In genomic region chr14:70810621-70811020, GRCh38 we compare ENCODE assay signal across 12 cellular contexts. TPM values are rescaled to one million over a fixed set of nuclear protein-coding genes. Genes with fewer than 3 reads are reported as not detected.
DNase-seq lines count a peak whose midpoint lies in the region; ATAC-seq and TF ChIP-seq lines count a peak whose summit lies in the region.
"Had no signal": no experiment of that assay in that cellular context is flagged by ENCODE, and none has a peak within 500 bp of the region (broad histone marks: within the 10 kb centered on the region; RNA-seq: fewer than 3 reads in every experiment).

No MANE protein-coding gene starts in this region.

- H3K9ac ChIP-seq in ES-I3 (ENCODE audit: low read depth, low read length), result peak overlapping the region; percentile 70
- H3K9ac ChIP-seq in mucosa of rectum (ENCODE audit: low read depth in 1 of 2, low read length in 2 of 2), result no peak overlapping the region

- H3K36me3 ChIP-seq in ES-I3 (ENCODE audit: insufficient read depth, low read length), result no peaks in the 10 kb centered on the region
- H3K36me3 ChIP-seq in ectodermal cell (ENCODE audit: control insufficient read depth, insufficient read depth, low read length), result no peaks in the 10 kb centered on the region
- H3K36me3 ChIP-seq in mucosa of rectum (ENCODE audit: control insufficient read depth in 2 of 2, insufficient read depth in 2 of 2, low read length in 2 of 2), result no peaks in the 10 kb centered on the region
- H3K36me3 ChIP-seq: ascending aorta had no signal

- TF ChIP-seq POLR2A in GM18505 (IDR thresholded peaks at IDR 0.05; ENCODE audit: borderline replicate concordance, extremely low read depth, insufficient read depth, insufficient read length), result no peak

- DNase-seq in LNCaP clone FGC (ENCODE audit: low read depth) (no peak), SHP77 (lab: John Stamatoyannopoulos, UW) (no peak), DMS 273 treated with DMSO at 0.1 percent for 48 hours (lab: John Stamatoyannopoulos, UW) (no peak)
- no peak for DNase-seq in stimulated activated naive CD8-positive, alpha-beta T cell treated with anti-CD3 and anti-CD28 coated beads, Interleukin-15, Interleukin-2, amounts not matched to agents 100 U/mL and 50 U/mL, for 24 hours
- DNase-seq: NCI-H2029; retina; stimulated activated naive CD8-positive, alpha-beta T cell treated with anti-CD3 and anti-CD28 coated beads, Interleukin-15, amount 100 ng/mL, for 72 hours had no signal

- peak overlapping the region; percentile 83 for H3K4me3 ChIP-seq in LNCaP clone FGC (ENCODE audit: low read depth, low read length)
- H3K4me3 ChIP-seq in ectodermal cell (ENCODE audit: insufficient read depth, low read depth, low read length), result peak overlapping the region; percentile 73
- peak overlapping the region; percentile 71 to 80 for H3K4me3 ChIP-seq in mucosa of rectum (ENCODE audit: low read length in 2 of 2)

- peak overlapping the region; percentile 87 for H3K27ac ChIP-seq in ectodermal cell (ENCODE audit: insufficient read depth, low read depth, low read length, poor library complexity, severe bottlenecking)
- H3K27ac ChIP-seq in mucosa of rectum (ENCODE audit: low read depth in 2 of 2, low read length in 2 of 2), result no peak overlapping the region
- H3K27ac ChIP-seq: ascending aorta had no signal

- H3K27me3 ChIP-seq in ectodermal cell (ENCODE audit: control insufficient read depth, insufficient read depth, low read length, poor library complexity, severe bottlenecking) (no peaks in the 10 kb centered on the region), mucosa of rectum (ENCODE audit: control insufficient read depth in 2 of 2, insufficient read depth in 2 of 2, low read length in 2 of 2) (no peaks in the 10 kb centered on the region)
- H3K27me3 ChIP-seq: ascending aorta had no signal

- no peak for TF ChIP-seq CTCF in LNCaP clone FGC (IDR thresholded peaks at IDR 0.05; ENCODE audit: control insufficient read depth, extremely low read depth, insufficient read depth)

- H3K4me1 ChIP-seq in ES-I3 (ENCODE audit: insufficient read depth, low read length), result peaks cover 10% of the 10 kb centered on the region
- peaks cover 32% of the 10 kb centered on the region for H3K4me1 ChIP-seq in ectodermal cell (ENCODE audit: control insufficient read depth, insufficient read depth, low read length)
- H3K4me1 ChIP-seq in mucosa of rectum (ENCODE audit: control insufficient read depth in 2 of 2, insufficient read depth in 2 of 2, low read length in 2 of 2), result peaks cover 4 to 8% of the 10 kb centered on the region in 2 donors

- no peaks in the 10 kb centered on the region for H3K9me3 ChIP-seq in ES-I3 (ENCODE audit: control insufficient read depth, insufficient read depth, low read length)
- no peaks in the 10 kb centered on the region for H3K9me3 ChIP-seq in ectodermal cell (ENCODE audit: control insufficient read depth, low read length)
- no peaks in the 10 kb centered on the region for H3K9me3 ChIP-seq in mucosa of rectum (ENCODE audit: control insufficient read depth in 2 of 2, low read length in 2 of 2)
- H3K9me3 ChIP-seq: ascending aorta had no signal

- 30 to 31% methylated on average over 7 of the region's 7 CpGs for WGBS in ectodermal cell, 2 experiments

- no peak for ATAC-seq in stimulated activated naive CD8-positive, alpha-beta T cell treated with anti-CD3 and anti-CD28 coated beads, Interleukin-15, Interleukin-2, amounts not matched to agents 100 U/mL and 50 U/mL, for 24 hours
- no peak for ATAC-seq in GM18505 (IDR thresholded peaks at IDR 0.05; ENCODE audit: unreplicated experiment)

RNA-seq across cellular contexts. Expression of gene MAP3K9, which starts 1.3 kb away (rescaled TPM):
- polyA plus RNA-seq in ectodermal cell (2013, experiment 1 of 4), result 11.4 TPM
- polyA plus RNA-seq in ectodermal cell (2013, experiment 2 of 4), result 14.6 TPM
- 7.6 TPM for polyA plus RNA-seq in ectodermal cell (2013, experiment 3 of 4)
- polyA plus RNA-seq in ectodermal cell (2013, experiment 4 of 4), result 9.2 TPM
